ENCODE assay signal across 5 cellular contexts in the genomic region with DNA sequence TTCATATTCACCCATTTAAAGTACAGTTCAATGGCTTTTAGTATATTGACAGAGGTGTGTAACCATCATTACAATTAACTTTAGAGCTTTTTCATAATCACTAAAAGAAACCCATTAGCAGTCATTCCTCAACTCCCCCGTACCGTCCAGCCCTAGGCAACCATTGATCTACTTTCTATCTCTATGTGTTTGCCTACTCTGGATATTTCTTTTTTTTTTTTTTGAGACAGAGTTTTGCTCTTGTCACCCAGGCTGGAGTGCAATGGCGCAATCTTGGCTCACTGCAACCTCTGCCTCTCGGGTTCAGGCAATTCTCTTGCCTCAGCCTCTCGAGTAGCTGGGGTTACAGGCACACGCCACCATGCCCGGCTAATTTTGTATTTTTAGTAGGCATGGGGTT. TPM values are rescaled to one million over a fixed set of nuclear protein-coding genes. Genes with fewer than 3 reads are reported as not detected.
"Had no signal": no experiment of that assay in that cellular context is flagged by ENCODE, and none has a peak within 500 bp of the region (broad histone marks: within the 10 kb centered on the region; RNA-seq: fewer than 3 reads in every experiment).

No MANE protein-coding gene starts in this region.

RNA-seq across cellular contexts. Expression of a gene that starts 48.6 kb away (rescaled TPM):
- total RNA-seq: GM23248, H1, H7, H9, HFFc6 had no signal
